Comparison of ENCODE assay signal across 12 cellular contexts in the genomic region with DNA sequence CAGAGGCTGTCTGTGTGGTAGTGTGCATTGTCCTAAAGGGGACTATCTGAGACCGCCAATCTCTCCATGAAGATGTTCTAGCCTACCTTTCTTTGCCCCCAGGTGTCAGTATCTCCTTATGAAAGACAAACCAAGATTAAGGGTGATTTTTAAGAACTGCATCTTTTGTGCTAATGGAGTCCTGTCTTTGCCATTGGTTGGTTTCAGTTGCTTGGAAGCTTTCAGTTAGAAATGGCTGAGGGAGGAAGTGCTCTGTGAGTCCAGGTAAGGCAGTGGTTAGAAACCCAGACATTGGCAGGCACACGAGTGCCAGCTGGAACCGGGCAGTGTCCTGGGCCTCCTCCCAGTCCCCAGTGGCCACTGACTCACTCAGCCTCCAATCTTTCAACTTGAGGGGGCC.
DNase-seq lines count a peak whose midpoint lies in the region; TF ChIP-seq lines count a peak whose summit lies in the region.
"Had no signal": no experiment of that assay in that cellular context is flagged by ENCODE, and none has a peak within 500 bp of the region (broad histone marks: within the 10 kb centered on the region; RNA-seq: fewer than 3 reads in every experiment).

No MANE protein-coding gene starts in this region.

- H3K9ac ChIP-seq in OCI-LY3 (ENCODE audit: low read length) = no peak overlapping the region

- no peak overlapping the region for H3K4me3 ChIP-seq in OCI-LY3 (ENCODE audit: low read length)
- H3K4me3 ChIP-seq in urinary bladder (ENCODE audit: low read depth, low read length) = no peak overlapping the region
- H3K4me3 ChIP-seq: ovary, uterus had no signal

- intact Hi-C loops in dendritic cell treated with granulocyte-macrophage colony-stimulating factor and Interleukin-4, amounts not matched to agents 40 ng/mL and 50 ng/mL, for 4 days (cut with micrococcal nuclease) = no loop called here

- CTCF ChIA-PET in activated naive CD4-positive, alpha-beta T cell treated with anti-CD3 and anti-CD28 coated beads, Interleukin-2, amount 10 ng/mL, durations not matched to agents 7 days and 5 days (lab: Charles Lee) = interaction anchor here (1.1 to 4.2 kb wide), 4 partner anchors 11 to 79 kb away, joined by 3 to 24 read pairs (median 4); no protein-coding TSS in a partner anchor

- peaks cover 84% of the 10 kb centered on the region for H3K36me3 Mint-ChIP-seq in activated naive CD4-positive, alpha-beta T cell treated with anti-CD3 and anti-CD28 coated beads, Interleukin-2, amount 10 ng/mL, durations not matched to agents 7 days and 5 days
- H3K36me3 Mint-ChIP-seq in dendritic cell treated with granulocyte-macrophage colony-stimulating factor and Interleukin-4, amounts not matched to agents 40 ng/mL and 50 ng/mL, for 4 days (ENCODE audit: low read depth) = peaks cover 61% of the 10 kb centered on the region

- peak; percentile 53 for TF ChIP-seq CTCF in OCI-LY3 (IDR thresholded peaks at IDR 0.05; ENCODE audit: low read depth, low read length)

- WGBS in urinary bladder = 91% methylated on average over 3 of the region's 3 CpGs

- no peak overlapping the region for H3K4me2 ChIP-seq in OCI-LY3 (ENCODE audit: low read length)

- H3K36me3 ChIP-seq in OCI-LY3 (replicated peaks; ENCODE audit: low read depth, low read length) (peaks cover 37% of the 10 kb centered on the region), urinary bladder (ENCODE audit: insufficient read depth) (peaks cover 1% of the 10 kb centered on the region)
- H3K36me3 ChIP-seq: ovary, uterus had no signal

- H4K20me1 ChIP-seq in OCI-LY3 (ENCODE audit: insufficient read depth, low read length) = peaks cover 52% of the 10 kb centered on the region

- H3K4me1 Mint-ChIP-seq in activated naive CD4-positive, alpha-beta T cell treated with anti-CD3 and anti-CD28 coated beads, Interleukin-2, amount 10 ng/mL, durations not matched to agents 7 days and 5 days = peaks cover 98% of the 10 kb centered on the region
- peaks cover 94% of the 10 kb centered on the region for H3K4me1 Mint-ChIP-seq in dendritic cell treated with granulocyte-macrophage colony-stimulating factor and Interleukin-4, amounts not matched to agents 40 ng/mL and 50 ng/mL, for 4 days (ENCODE audit: low read depth)

- H3K4me3 Mint-ChIP-seq in activated naive CD4-positive, alpha-beta T cell treated with anti-CD3 and anti-CD28 coated beads, Interleukin-2, amount 10 ng/mL, durations not matched to agents 7 days and 5 days = peak overlapping the region; percentile 48
- no peak overlapping the region for H3K4me3 Mint-ChIP-seq in dendritic cell treated with granulocyte-macrophage colony-stimulating factor and Interleukin-4, amounts not matched to agents 40 ng/mL and 50 ng/mL, for 4 days

- no peaks in the 10 kb centered on the region for H3K9me3 Mint-ChIP-seq in activated naive CD4-positive, alpha-beta T cell treated with anti-CD3 and anti-CD28 coated beads, Interleukin-2, amount 10 ng/mL, durations not matched to agents 7 days and 5 days
- no peaks in the 10 kb centered on the region for H3K9me3 Mint-ChIP-seq in dendritic cell treated with granulocyte-macrophage colony-stimulating factor and Interleukin-4, amounts not matched to agents 40 ng/mL and 50 ng/mL, for 4 days

- H3K4me1 ChIP-seq in OCI-LY3 (ENCODE audit: low read length) = peaks cover 53% of the 10 kb centered on the region
- H3K4me1 ChIP-seq in urinary bladder (ENCODE audit: insufficient read depth) = peaks cover 2% of the 10 kb centered on the region

- no peak overlapping the region for H2AFZ ChIP-seq in OCI-LY3 (ENCODE audit: low read depth, low read length)

- H3K27me3 Mint-ChIP-seq in activated naive CD4-positive, alpha-beta T cell treated with anti-CD3 and anti-CD28 coated beads, Interleukin-2, amount 10 ng/mL, durations not matched to agents 7 days and 5 days = no peaks in the 10 kb centered on the region
- no peaks in the 10 kb centered on the region for H3K27me3 Mint-ChIP-seq in dendritic cell treated with granulocyte-macrophage colony-stimulating factor and Interleukin-4, amounts not matched to agents 40 ng/mL and 50 ng/mL, for 4 days

- DNase-seq in activated naive CD4-positive, alpha-beta T cell treated with anti-CD3 and anti-CD28 coated beads, Interleukin-2, amount 10 ng/mL, durations not matched to agents 7 days and 5 days = no peak
- DNase-seq in activated naive CD4-positive, alpha-beta T cell treated with Interleukin-2 at 50 U/mL for 16 hours = no peak
- DNase-seq in amniotic stem cell (lab: John Stamatoyannopoulos, UW) = no peak
- DNase-seq in NK-92 (lab: John Stamatoyannopoulos, UW; ENCODE audit: unreplicated experiment) = no peak
- DNase-seq in NCI-H446 (lab: John Stamatoyannopoulos, UW) = no peak
- DNase-seq: NCI-H526, ovary, uterus had no signal

- H3K27ac Mint-ChIP-seq in activated naive CD4-positive, alpha-beta T cell treated with anti-CD3 and anti-CD28 coated beads, Interleukin-2, amount 10 ng/mL, durations not matched to agents 7 days and 5 days = peak overlapping the region; percentile 94
- peak overlapping the region; percentile 87 for H3K27ac Mint-ChIP-seq in dendritic cell treated with granulocyte-macrophage colony-stimulating factor and Interleukin-4, amounts not matched to agents 40 ng/mL and 50 ng/mL, for 4 days

- no peaks in the 10 kb centered on the region for H3K9me3 ChIP-seq in OCI-LY3 (ENCODE audit: insufficient read depth, low read length)
- H3K9me3 ChIP-seq: ovary, uterus had no signal

- peaks cover 38% of the 10 kb centered on the region for H3K79me2 ChIP-seq in OCI-LY3 (ENCODE audit: low read length)

- H3K27me3 ChIP-seq in OCI-LY3 (ENCODE audit: low read depth, low read length) = no peaks in the 10 kb centered on the region
- H3K27me3 ChIP-seq: ovary, uterus had no signal

- H3K27ac ChIP-seq in OCI-LY3 (ENCODE audit: low read length) (no peak overlapping the region), urinary bladder (ENCODE audit: low read depth) (peak overlapping the region; percentile 34)
- H3K27ac ChIP-seq: epithelial cell of prostate, ovary, uterus had no signal
